ENCODE assay signal across 8 cellular contexts in genomic region chr16:716250-716607, GRCh38. TPM values are rescaled to one million over a fixed set of nuclear protein-coding genes. Genes with fewer than 3 reads are reported as not detected.
A peak's percentile ranks its signal among the peaks of the same experiment; 100 is the strongest.
DNase-seq lines count a peak whose midpoint lies in the region; ATAC-seq, FAIRE-seq and TF ChIP-seq lines count a peak whose summit lies in the region.

No MANE protein-coding gene starts in this region.

- no peaks in the 10 kb centered on the region for H3K9me2 ChIP-seq in PC-3 (replicated peaks; ENCODE audit: low read length)

- peak overlapping the region; percentile 71 for H3K4me3 ChIP-seq in PC-3 (ENCODE audit: low read length)
- H3K4me3 ChIP-seq in ovary = peak overlapping the region; percentile 46
- H3K4me3 ChIP-seq in kidney (ENCODE audit: low read length in 2 of 2) = peak overlapping the region in 1 of 2 donors; percentile 41

- no peak for FAIRE-seq in kidney (lab: Jason Lieb, UNC)

- H3K4me2 ChIP-seq in PC-3 (ENCODE audit: low read length) = peak overlapping the region; percentile 86

- no peaks in the 10 kb centered on the region for H3K9me3 Mint-ChIP-seq in Calu3 (ENCODE audit: low read depth, unreplicated experiment)

- H2AFZ ChIP-seq in PC-3 (ENCODE audit: low read length) = no peak overlapping the region

- peaks cover 76% of the 10 kb centered on the region for H3K36me3 Mint-ChIP-seq in Calu3 (ENCODE audit: insufficient read depth, unreplicated experiment)

- H3K9me3 ChIP-seq in PC-3 (ENCODE audit: low read length) = no peaks in the 10 kb centered on the region
- no peaks in the 10 kb centered on the region for H3K9me3 ChIP-seq in ovary
- H3K9me3 ChIP-seq in kidney (ENCODE audit: control insufficient read depth in 1 of 2, low read length in 2 of 2) = no peaks in the 10 kb centered on the region

- peak; percentile 77 for DNase-seq in Calu3
- DNase-seq in PC-3 = no peak
- peak; percentile 91 for DNase-seq in epidermal melanocyte (ENCODE audit: insufficient read length, low spot score)
- no peak for DNase-seq in ovary
- DNase-seq in GF-D8 (lab: John Stamatoyannopoulos, UW) = no peak
- DNase-seq in NCI-H2081 treated with DMSO at 0.1 percent for 48 hours (lab: John Stamatoyannopoulos, UW) = no peak
- no peak for DNase-seq in kidney

- intact Hi-C loops in Calu3 (cut with micrococcal nuclease; ENCODE audit: unreplicated experiment) = no loop called here
- intact Hi-C loops in PC-3 (cut with micrococcal nuclease) = loop anchor here (10.0 kb wide), 1 partner anchor 69 kb away; the partner anchor contains the start of genes CHTF18 and RPUSD1
- intact Hi-C loops in ovary (cut with DNase I) = no loop called here
- intact Hi-C loops in kidney (cut with DNase I) = no loop called here

- CTCF ChIA-PET in Calu3 (lab: Charles Lee) (interaction anchor here (0.7 to 1.3 kb wide), 5 partner anchors 10 to 69 kb away, joined by 3 to 10 read pairs (median 4); partner anchors contain the start of genes CCDC78, CIAO3 and HAGHL), PC-3 (lab: Charles Lee) (interaction anchor here (0.6 to 0.8 kb wide), 3 partner anchors 11 to 72 kb away, joined by 3 to 9 read pairs (median 5); partner anchors contain the start of genes CHTF18 and RPUSD1)

- H3K27ac ChIP-seq in PC-3 (ENCODE audit: low read length) = no peak overlapping the region
- no peak overlapping the region for H3K27ac ChIP-seq in ovary
- H3K27ac ChIP-seq in kidney (ENCODE audit: low read depth in 2 of 2, low read length in 2 of 2) = no peak overlapping the region

- H3K9ac ChIP-seq in PC-3 (ENCODE audit: low read length) (peak overlapping the region; percentile 57), kidney (ENCODE audit: low read length in 2 of 2) (no peak overlapping the region)

- no peak for TF ChIP-seq EP300 in ovary (IDR thresholded peaks at IDR 0.05)

- peaks cover 27% of the 10 kb centered on the region for H3K4me1 Mint-ChIP-seq in Calu3 (ENCODE audit: low read depth, unreplicated experiment)

- POLR2A ChIA-PET in PC-3 (lab: Charles Lee; ENCODE audit: unreplicated experiment) = interaction anchor here (0.6 kb wide), 1 partner anchor 21 kb away, joined by 14 read pairs; no protein-coding TSS in a partner anchor

- TF ChIP-seq CTCF in Calu3 (IDR thresholded peaks at IDR 0.05; ENCODE audit: unreplicated experiment) (no peak), PC-3 (conservative IDR thresholded peaks at IDR 0.05; ENCODE audit: low read depth, low read length) (no peak), ovary (IDR thresholded peaks at IDR 0.05) (no peak), kidney (IDR thresholded peaks at IDR 0.05; ENCODE audit: borderline replicate concordance, extremely low read depth, insufficient read depth) (no peak)

- H3K4me3 Mint-ChIP-seq in Calu3 (ENCODE audit: low read depth, unreplicated experiment) = peak overlapping the region; percentile 78

- H3K4me1 ChIP-seq in PC-3 (ENCODE audit: insufficient read depth, low read length) (peaks cover 33% of the 10 kb centered on the region), ovary (ENCODE audit: insufficient read depth) (peaks cover 24% of the 10 kb centered on the region), kidney (ENCODE audit: control insufficient read depth in 1 of 2, insufficient read depth in 1 of 2, low read depth in 1 of 2, low read length in 2 of 2) (peaks cover 4 to 34% of the 10 kb centered on the region in 2 donors)

- no peak for ATAC-seq in PC-3
- no peak for ATAC-seq in activated CD4-positive, CD25-positive, alpha-beta regulatory T cell treated with anti-CD3 and anti-CD28 coated beads, Interleukin-2, amount 50 U/mL, for 24 hours

- no peak for TF ChIP-seq POLR2A in ovary (IDR thresholded peaks at IDR 0.05)

- peaks cover 19% of the 10 kb centered on the region for H3K79me2 ChIP-seq in PC-3 (ENCODE audit: low read length)

- peak overlapping the region; percentile 83 for H3K27ac Mint-ChIP-seq in Calu3 (ENCODE audit: unreplicated experiment)

- H3K36me3 ChIP-seq in PC-3 (ENCODE audit: low read depth, low read length) (no peaks in the 10 kb centered on the region), ovary (no peaks in the 10 kb centered on the region), kidney (ENCODE audit: control insufficient read depth in 1 of 2, insufficient read depth in 2 of 2, low read length in 2 of 2) (no peaks in the 10 kb centered on the region)

- H3F3A ChIP-seq in PC-3 (ENCODE audit: low read length, unreplicated experiment) = no peaks in the 10 kb centered on the region

- H3K27me3 Mint-ChIP-seq in Calu3 (ENCODE audit: unreplicated experiment) = peaks cover 5% of the 10 kb centered on the region

- 14 to 20% (median 19%) methylated on average over 12 of the region's 12 CpGs for WGBS in ovary, 3 donors

- BruUV-seq in Calu3 (replicated peaks; lab: Mats Ljungman, UMichigan) = no TSS peak
- BruUV-seq in PC-3 (replicated peaks; lab: Mats Ljungman, UMichigan) = TSS peak; percentile 30

- H3K27me3 ChIP-seq in PC-3 (ENCODE audit: low read length) = no peaks in the 10 kb centered on the region
- H3K27me3 ChIP-seq in ovary = no peaks in the 10 kb centered on the region

- H4K20me1 ChIP-seq in PC-3 (ENCODE audit: low read length) = peaks cover 8% of the 10 kb centered on the region; the same call in 1 of the 2 replicates

RNA-seq across cellular contexts. Expression of gene METRN, which starts 1.3 kb away (rescaled TPM):
- total RNA-seq in Calu3 (2022) (51.7 and 61.5 TPM in 2 replicates), PC-3 (2014; rRNA removed) (314 and 320 TPM in 2 replicates), ovary (10 to 100 TPM in 5 of 7 donors, 1 to 10 TPM in 2; 4.0 to 57.1 (median 15.7) TPM), kidney (34.9 TPM)
- polyA plus RNA-seq in ovary (1 to 10 TPM in 1 of 2 donors, under 1 TPM in 1; 0.40 to 5.6 TPM), kidney (ENCODE audit: insufficient read depth, low read depth, low replicate concordance) (114 TPM)

RNA-seq across cellular contexts. Expression of gene ANTKMT, which starts 4.7 kb away (rescaled TPM):
- total RNA-seq in Calu3 (2022) = 49.6 and 57.2 TPM in 2 replicates
- total RNA-seq in PC-3 (2014; rRNA removed) = 77.3 and 79.0 TPM in 2 replicates
- total RNA-seq in ovary = 10 to 100 TPM; 15.9 to 43.9 (median 26.0) TPM
- 10 to 100 TPM in 1 of 2 donors, not detected in 1; 13.2 TPM for polyA plus RNA-seq in ovary
- total RNA-seq in kidney = 44.1 TPM
- 70.4 TPM for polyA plus RNA-seq in kidney (ENCODE audit: insufficient read depth, low read depth, low replicate concordance)

RNA-seq across cellular contexts. Expression of gene CCDC78, which starts 10.0 kb away (rescaled TPM):
- total RNA-seq in Calu3 (2022) (10.0 and 12.5 TPM in 2 replicates), PC-3 (2014; rRNA removed) (3.3 and 5.8 TPM in 2 replicates), ovary (10 to 100 TPM in 1 of 7 donors, 1 to 10 TPM in 4, under 1 TPM in 1, not detected in 1; 0.40 to 44.3 (median 4.7) TPM), kidney (2.6 TPM)
- polyA plus RNA-seq in ovary (under 1 TPM in 1 of 2 donors, not detected in 1; 0.41 TPM), kidney (ENCODE audit: insufficient read depth, low read depth, low replicate concordance) (1.3 TPM)

RNA-seq across cellular contexts. Expression of gene FBXL16, which starts 10.6 kb away (rescaled TPM):
- 1.3 and 4.6 TPM in 2 replicates for total RNA-seq in Calu3 (2022)
- total RNA-seq in PC-3 (2014; rRNA removed) = 4.3 and 7.5 TPM in 2 replicates
- total RNA-seq in ovary = 1 to 10 TPM in 4 of 7 donors, under 1 TPM in 2, not detected in 1; 0.48 to 2.5 (median 1.4) TPM
- under 1 TPM; 0.22 to 0.25 TPM for polyA plus RNA-seq in ovary
- total RNA-seq in kidney = 44.9 TPM
- 12.0 TPM for polyA plus RNA-seq in kidney (ENCODE audit: insufficient read depth, low read depth, low replicate concordance)

RNA-seq across cellular contexts. Expression of gene HAGHL, which starts 10.7 kb away (rescaled TPM):
- 11.7 and 12.8 TPM in 2 replicates for total RNA-seq in Calu3 (2022)
- total RNA-seq in PC-3 (2014; rRNA removed) = 16.4 and 19.4 TPM in 2 replicates
- 10 to 100 TPM in 1 of 7 donors, 1 to 10 TPM in 6; 2.6 to 25.7 (median 3.6) TPM for total RNA-seq in ovary
- polyA plus RNA-seq in ovary = 1 to 10 TPM in 1 of 2 donors, not detected in 1; 2.6 TPM
- 7.5 TPM for total RNA-seq in kidney
- 18.0 TPM for polyA plus RNA-seq in kidney (ENCODE audit: insufficient read depth, low read depth, low replicate concordance)

Comparison
In these comparisons a context has a peak if more than half of its experiments do, and no peak if none do; other contexts are left out.
1. DNase-seq: peak in Calu3 (single experiment) and epidermal melanocyte (single experiment); none in PC-3 (single experiment), ovary (0 of 5), GF-D8 (single experiment), NCI-H2081 treated with DMSO at 0.1 percent for 48 hours (single experiment) and kidney (single experiment).